Comparison of ENCODE assay signal across 8 cellular contexts in genomic region chr9:83937861-83938455, GRCh38. TPM values are rescaled to one million over a fixed set of nuclear protein-coding genes. Genes with fewer than 3 reads are reported as not detected.
DNase-seq lines count a peak whose midpoint lies in the region; ATAC-seq and TF ChIP-seq lines count a peak whose summit lies in the region.

No MANE protein-coding gene starts in this region.

- H3K27me3 ChIP-seq in heart right ventricle = no peaks in the 10 kb centered on the region

- peaks cover 0 to 35% (median 8%) of the 10 kb centered on the region in 9 donors for H3K4me1 ChIP-seq in heart right ventricle

- no peak overlapping the region for H3K27ac Mint-ChIP-seq in activated naive CD4-positive, alpha-beta T cell treated with anti-CD3 and anti-CD28 coated beads, Interleukin-2, amount 50 U/mL, for 72 hours

- WGBS in heart right ventricle, 2 donors = 41 to 56% methylated on average over 1 of the region's 1 CpG

- H3K4me3 ChIP-seq in heart right ventricle = no peak overlapping the region

- H3K36me3 Mint-ChIP-seq in activated naive CD4-positive, alpha-beta T cell treated with anti-CD3 and anti-CD28 coated beads, Interleukin-2, amount 50 U/mL, for 72 hours = peaks cover 0 to 5% of the 10 kb centered on the region in 2 donors

- peaks cover 0 to 52% (median 28%) of the 10 kb centered on the region in 9 donors for H3K36me3 ChIP-seq in heart right ventricle

- ATAC-seq in HG02973 (IDR thresholded peaks at IDR 0.05; ENCODE audit: unreplicated experiment) (peak; percentile 54), heart right ventricle (peak in 6 of 8 donors; percentile 42 to 64 (median 55)), GM21526 (IDR thresholded peaks at IDR 0.05; ENCODE audit: low FRiP score, unreplicated experiment) (no peak)
- peak; percentile 69 to 71 for ATAC-seq in activated naive CD4-positive, alpha-beta T cell treated with anti-CD3 and anti-CD28 coated beads, Interleukin-2, amount 50 U/mL, for 72 hours

- no peak overlapping the region for H3K27ac ChIP-seq in heart right ventricle

- H3K9me3 ChIP-seq in heart right ventricle = no peaks in the 10 kb centered on the region

- DNase-seq in AG08395 (ENCODE audit: low spot score) (peak; percentile 72), GM03348 (ENCODE audit: low spot score) (peak; percentile 59), NCI-H2227 treated with DMSO at 0.1 percent for 48 hours (lab: John Stamatoyannopoulos, UW) (peak; percentile 29), heart right ventricle (peak in 1 of 2 donors; percentile 13), renal cortical epithelial cell (ENCODE audit: low read depth) (peak; percentile 73)
- peak in 1 of 2 donors; percentile 50 for DNase-seq in activated naive CD4-positive, alpha-beta T cell treated with anti-CD3 and anti-CD28 coated beads, Interleukin-2, amount 50 U/mL, for 72 hours (ENCODE audit: low spot score in 2 of 2)

- peak; percentile 57 to 82 (median 71) for TF ChIP-seq CTCF in heart right ventricle (IDR thresholded peaks at IDR 0.05)

- no peaks in the 10 kb centered on the region for H3K9me3 Mint-ChIP-seq in activated naive CD4-positive, alpha-beta T cell treated with anti-CD3 and anti-CD28 coated beads, Interleukin-2, amount 50 U/mL, for 72 hours

- intact Hi-C loops in heart right ventricle (cut with DNase I) = loop anchor here (1.0 to 10.0 kb wide), 11 partner anchors 234 to 379 kb away; no protein-coding TSS in a partner anchor

RNA-seq across cellular contexts. Expression of gene KIF27, which starts 16.7 kb away (rescaled TPM):
- total RNA-seq in activated naive CD4-positive, alpha-beta T cell treated with anti-CD3 and anti-CD28 coated beads, Interleukin-2, amount 50 U/mL, for 72 hours = 1 to 10 TPM; 4.7 to 4.9 TPM
- 1 to 10 TPM; 2.1 to 6.3 (median 3.2) TPM for total RNA-seq in heart right ventricle
- polyA plus RNA-seq in heart right ventricle = 1 to 10 TPM in 1 of 2 donors, under 1 TPM in 1; 0.57 to 1.9 TPM
- total RNA-seq in renal cortical epithelial cell = 4.3 and 13.3 TPM in 2 replicates

RNA-seq across cellular contexts. Expression of gene HNRNPK, which starts 42.1 kb away (rescaled TPM):
- 100 to 1,000 TPM; 568 to 788 TPM for total RNA-seq in activated naive CD4-positive, alpha-beta T cell treated with anti-CD3 and anti-CD28 coated beads, Interleukin-2, amount 50 U/mL, for 72 hours
- total RNA-seq in heart right ventricle (100 to 1,000 TPM; 269 to 351 (median 326) TPM), renal cortical epithelial cell (691 and 752 TPM in 2 replicates)
- 100 to 1,000 TPM; 129 to 239 TPM for polyA plus RNA-seq in heart right ventricle

RNA-seq across cellular contexts. Expression of gene RMI1, which starts 42.6 kb away (rescaled TPM):
- total RNA-seq in activated naive CD4-positive, alpha-beta T cell treated with anti-CD3 and anti-CD28 coated beads, Interleukin-2, amount 50 U/mL, for 72 hours = 10 to 100 TPM; 16.0 to 26.7 TPM
- total RNA-seq in heart right ventricle (1 to 10 TPM; 4.2 to 9.7 (median 5.8) TPM), renal cortical epithelial cell (5.2 and 11.6 TPM in 2 replicates)
- polyA plus RNA-seq in heart right ventricle = 1 to 10 TPM; 2.4 to 2.6 TPM
